ENCODE assay signal across 7 cellular contexts in genomic region chr17:58630883-58631522, GRCh38.
A peak's percentile ranks its signal among the peaks of the same experiment; 100 is the strongest.
DNase-seq lines count a peak whose midpoint lies in the region; ATAC-seq and TF ChIP-seq lines count a peak whose summit lies in the region.

No MANE protein-coding gene starts in this region.

- WGBS in right lobe of liver (ENCODE audit: insufficient coverage, low coverage, low lambda C conversion rate, missing lambda C conversion rate), result 10% methylated on average over 10 of the region's 10 CpGs
- WGBS in lower leg skin, 2 donors, result 27 to 33% methylated on average over 10 of the region's 10 CpGs

- H3K4me1 ChIP-seq in right lobe of liver, result peaks cover 0 to 6% (median 3%) of the 10 kb centered on the region in 4 donors

- H3K27me3 ChIP-seq in MG63 (no peaks in the 10 kb centered on the region), right lobe of liver (no peaks in the 10 kb centered on the region)

- no peaks in the 10 kb centered on the region for H3K9me3 ChIP-seq in MG63
- H3K9me3 ChIP-seq in right lobe of liver, result no peaks in the 10 kb centered on the region

- H3K27ac ChIP-seq in right lobe of liver, result peak overlapping the region; percentile 89 to 94 (median 92)

- H3K27me3 Mint-ChIP-seq in activated naive CD8-positive, alpha-beta T cell treated with anti-CD3 and anti-CD28 coated beads for 36 hours, result no peaks in the 10 kb centered on the region
- no peaks in the 10 kb centered on the region for H3K27me3 Mint-ChIP-seq in stimulated activated memory B cell treated with anti-CD40 and anti-IgM and Interleukin-4, amounts not matched to agents 10 μg/mL and 1 μg/mL and 100 μg/mL, for 72 hours

- TF ChIP-seq POLR2A in right lobe of liver (IDR thresholded peaks at IDR 0.05) (no peak), lower leg skin (IDR thresholded peaks at IDR 0.05) (no peak)

- peak overlapping the region; percentile 48 for H3K4me3 ChIP-seq in MG63
- H3K4me3 ChIP-seq in right lobe of liver, result peak overlapping the region in 2 of 3 donors; percentile 0 to 34
- H3K4me3 ChIP-seq in lower leg skin (ENCODE audit: low read depth, poor library complexity, severe bottlenecking), result no peak overlapping the region

- H3K36me3 ChIP-seq in MG63 (no peaks in the 10 kb centered on the region), right lobe of liver (no peaks in the 10 kb centered on the region)

- DNase-seq in MG63 (peak; percentile 61), right lobe of liver (peak in 2 of 3 donors; percentile 24 to 48), lower leg skin (ENCODE audit: low spot score in 2 of 2) (no peak), SW480 (ENCODE audit: low spot score) (no peak)
- peak; percentile 67 for DNase-seq in activated naive CD8-positive, alpha-beta T cell treated with anti-CD3 and anti-CD28 coated beads for 36 hours

- TF ChIP-seq CTCF in right lobe of liver (IDR thresholded peaks at IDR 0.05), result no peak
- TF ChIP-seq CTCF in lower leg skin (IDR thresholded peaks at IDR 0.05), result no peak

- H3K9me3 Mint-ChIP-seq in activated naive CD8-positive, alpha-beta T cell treated with anti-CD3 and anti-CD28 coated beads for 36 hours, result no peaks in the 10 kb centered on the region
- no peaks in the 10 kb centered on the region for H3K9me3 Mint-ChIP-seq in stimulated activated memory B cell treated with anti-CD40 and anti-IgM and Interleukin-4, amounts not matched to agents 10 μg/mL and 1 μg/mL and 100 μg/mL, for 72 hours

- peaks cover 4% of the 10 kb centered on the region for H3K4me1 Mint-ChIP-seq in activated naive CD8-positive, alpha-beta T cell treated with anti-CD3 and anti-CD28 coated beads for 36 hours
- no peaks in the 10 kb centered on the region for H3K4me1 Mint-ChIP-seq in stimulated activated memory B cell treated with anti-CD40 and anti-IgM and Interleukin-4, amounts not matched to agents 10 μg/mL and 1 μg/mL and 100 μg/mL, for 72 hours

- ATAC-seq in GM21360 (IDR thresholded peaks at IDR 0.05; ENCODE audit: unreplicated experiment), result peak; percentile 37
- peak in 1 of 4 donors; percentile 1 for ATAC-seq in right lobe of liver
- ATAC-seq in stimulated activated memory B cell treated with anti-CD40 and anti-IgM and Interleukin-4, amounts not matched to agents 10 μg/mL and 1 μg/mL and 100 μg/mL, for 72 hours, result peak; percentile 73

- no peak overlapping the region for H3K27ac Mint-ChIP-seq in activated naive CD8-positive, alpha-beta T cell treated with anti-CD3 and anti-CD28 coated beads for 36 hours
- H3K27ac Mint-ChIP-seq in stimulated activated memory B cell treated with anti-CD40 and anti-IgM and Interleukin-4, amounts not matched to agents 10 μg/mL and 1 μg/mL and 100 μg/mL, for 72 hours, result no peak overlapping the region

- H3K4me3 Mint-ChIP-seq in activated naive CD8-positive, alpha-beta T cell treated with anti-CD3 and anti-CD28 coated beads for 36 hours, result peak overlapping the region; percentile 20
- H3K4me3 Mint-ChIP-seq in stimulated activated memory B cell treated with anti-CD40 and anti-IgM and Interleukin-4, amounts not matched to agents 10 μg/mL and 1 μg/mL and 100 μg/mL, for 72 hours, result no peak overlapping the region

- no peaks in the 10 kb centered on the region for H3K36me3 Mint-ChIP-seq in activated naive CD8-positive, alpha-beta T cell treated with anti-CD3 and anti-CD28 coated beads for 36 hours
- H3K36me3 Mint-ChIP-seq in stimulated activated memory B cell treated with anti-CD40 and anti-IgM and Interleukin-4, amounts not matched to agents 10 μg/mL and 1 μg/mL and 100 μg/mL, for 72 hours, result no peaks in the 10 kb centered on the region

- intact Hi-C loops in right lobe of liver (cut with DNase I) (no loop called here), lower leg skin (cut with DNase I; ENCODE audit: low total_unique reads) (no loop called here)

Comparison
In these comparisons a context has a peak if more than half of its experiments do, and no peak if none do; other contexts are left out.
1. DNase-seq: peak in MG63 (single experiment), activated naive CD8-positive, alpha-beta T cell treated with anti-CD3 and anti-CD28 coated beads for 36 hours (single experiment) and right lobe of liver (2 of 3); none in lower leg skin (0 of 2) and SW480 (single experiment).